Comparison of ENCODE assay signal across 9 cellular contexts in the genomic region with DNA sequence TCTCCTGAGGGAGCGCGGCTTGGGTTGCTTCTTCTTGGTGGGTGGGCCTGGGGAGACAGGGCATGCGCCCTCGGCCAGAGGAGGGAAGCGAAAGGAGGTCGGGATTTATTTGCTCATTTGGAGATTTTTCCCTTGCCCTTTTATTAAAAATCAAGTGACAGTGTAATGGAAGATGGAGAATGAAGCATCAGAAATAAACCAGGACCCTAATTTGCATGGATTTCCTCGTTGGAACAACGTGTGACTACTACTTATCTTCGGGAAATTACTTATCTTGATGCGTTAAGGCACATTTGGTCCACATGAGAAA. TPM values are rescaled to one million over a fixed set of nuclear protein-coding genes. Genes with fewer than 3 reads are reported as not detected.
DNase-seq lines count a peak whose midpoint lies in the region; ATAC-seq, FAIRE-seq and TF ChIP-seq lines count a peak whose summit lies in the region.
"Had no signal": no experiment of that assay in that cellular context is flagged by ENCODE, and none has a peak within 500 bp of the region (broad histone marks: within the 10 kb centered on the region; RNA-seq: fewer than 3 reads in every experiment).

No MANE protein-coding gene starts in this region.

- peak overlapping the region; percentile 88 for H3K4me3 ChIP-seq in astrocyte (ENCODE audit: insufficient read depth, low read depth, low read length)
- peak overlapping the region; percentile 87 to 97 for H3K4me3 ChIP-seq in stomach smooth muscle (ENCODE audit: low read length in 2 of 2)

- H3K4me1 Mint-ChIP-seq in astrocyte (ENCODE audit: low read depth, unreplicated experiment) = peaks cover 38% of the 10 kb centered on the region

- no peaks in the 10 kb centered on the region for H3K27me3 ChIP-seq in astrocyte (ENCODE audit: insufficient read depth, low read length)
- no peaks in the 10 kb centered on the region for H3K27me3 ChIP-seq in stomach smooth muscle (ENCODE audit: control insufficient read depth in 1 of 2, insufficient read depth in 2 of 2, low read length in 2 of 2)

- peak overlapping the region; percentile 95 for H3K4me3 Mint-ChIP-seq in astrocyte (ENCODE audit: unreplicated experiment)

- H3K9me3 Mint-ChIP-seq in astrocyte (ENCODE audit: unreplicated experiment) = no peaks in the 10 kb centered on the region

- peaks cover 20% of the 10 kb centered on the region for H4K20me1 ChIP-seq in astrocyte (ENCODE audit: insufficient read depth, low read length)

- H3K36me3 Mint-ChIP-seq in astrocyte (ENCODE audit: low read depth, unreplicated experiment) = no peaks in the 10 kb centered on the region

- peak; percentile 4 for ATAC-seq in HG03039 (IDR thresholded peaks at IDR 0.05; ENCODE audit: unreplicated experiment)
- no peak for ATAC-seq in HG03520 (IDR thresholded peaks at IDR 0.05; ENCODE audit: unreplicated experiment)
- no peak for ATAC-seq in left lobe of liver
- ATAC-seq in GM21717 (IDR thresholded peaks at IDR 0.05; ENCODE audit: unreplicated experiment) = no peak

- peak overlapping the region; percentile 85 for H2AFZ ChIP-seq in astrocyte (ENCODE audit: low read depth, low read length)

- H3K9ac ChIP-seq in astrocyte (ENCODE audit: low read length) = peak overlapping the region; percentile 90
- H3K9ac ChIP-seq in stomach smooth muscle (ENCODE audit: low read length in 2 of 2) = peak overlapping the region; percentile 81 to 91

- no peaks in the 10 kb centered on the region for H3K9me3 ChIP-seq in astrocyte (ENCODE audit: insufficient read depth, low read depth, low read length)
- H3K9me3 ChIP-seq in stomach smooth muscle (ENCODE audit: control insufficient read depth in 2 of 2, low read length in 2 of 2) = no peaks in the 10 kb centered on the region

- no peak for TF ChIP-seq CTCF in astrocyte (IDR thresholded peaks at IDR 0.05; ENCODE audit: insufficient read depth, low read depth, low read length)

- no peaks in the 10 kb centered on the region for H3K36me3 ChIP-seq in astrocyte (ENCODE audit: insufficient read depth, low read length)
- H3K36me3 ChIP-seq in stomach smooth muscle (ENCODE audit: control insufficient read depth in 2 of 2, insufficient read depth in 2 of 2, low read length in 2 of 2) = no peaks in the 10 kb centered on the region

- peak overlapping the region; percentile 73 for H3K27ac Mint-ChIP-seq in astrocyte (ENCODE audit: unreplicated experiment)

- peaks cover 27% of the 10 kb centered on the region for H3K4me1 ChIP-seq in astrocyte (ENCODE audit: insufficient read depth, low read length)
- no peaks in the 10 kb centered on the region for H3K4me1 ChIP-seq in stomach smooth muscle (ENCODE audit: control insufficient read depth, insufficient read depth, low read length)

- DNase-seq in ACHN (peak; percentile 59), astrocyte (ENCODE audit: low read depth) (peak; percentile 47), left lobe of liver (ENCODE audit: low spot score) (no peak)

- in situ Hi-C loops in ACHN (cut with HindIII; ENCODE audit: low pct_ligation_motif_present, low pct_unique_long_range_greater_than_20kb, low sequenced_read_pairs) = no loop called here

- H3K27me3 Mint-ChIP-seq in astrocyte (ENCODE audit: low read depth, unreplicated experiment) = no peaks in the 10 kb centered on the region

- H3K79me2 ChIP-seq in astrocyte (ENCODE audit: insufficient read depth, low read length) = peaks cover 25% of the 10 kb centered on the region

- H3K27ac ChIP-seq in astrocyte (ENCODE audit: low read depth, low read length) = peak overlapping the region; percentile 92
- H3K27ac ChIP-seq in stomach smooth muscle (ENCODE audit: low read length) = peak overlapping the region; percentile 85

- H3K4me2 ChIP-seq in astrocyte (ENCODE audit: low read length) = peak overlapping the region; percentile 94

- FAIRE-seq in astrocyte (lab: Jason Lieb, UNC) = no peak
- peak; percentile 9 for FAIRE-seq in islet of Langerhans (lab: Jason Lieb, UNC)

RNA-seq across cellular contexts. Expression of gene CLOCK, which starts 0.7 kb away (rescaled TPM):
- total RNA-seq in astrocyte = 20.4 and 21.4 TPM in 2 replicates
- total RNA-seq in left lobe of liver = 14.4 TPM

RNA-seq across cellular contexts. Expression of gene PDCL2, which starts 44.6 kb away (rescaled TPM):
- total RNA-seq in astrocyte (not detected in 2 replicates), left lobe of liver (not detected)
- total RNA-seq: lung microvascular endothelial cell had no signal
